Comparison of ENCODE assay signal across 9 cellular contexts in genomic region chr20:21397341-21398108, GRCh38. TPM values are rescaled to one million over a fixed set of nuclear protein-coding genes. Genes with fewer than 3 reads are reported as not detected.
A peak's percentile ranks its signal among the peaks of the same experiment; 100 is the strongest.
DNase-seq lines count a peak whose midpoint lies in the region; ATAC-seq, FAIRE-seq and TF ChIP-seq lines count a peak whose summit lies in the region.
"Had no signal": no experiment of that assay in that cellular context is flagged by ENCODE, and none has a peak within 500 bp of the region (broad histone marks: within the 10 kb centered on the region; RNA-seq: fewer than 3 reads in every experiment).

NKX2-4 (minus strand) TSS chr20:21397526; CDS start chr20:21397399, 127 bp downstream.

- no peaks in the 10 kb centered on the region for H3K36me3 ChIP-seq in GM23338 (ENCODE audit: insufficient read depth)
- no peaks in the 10 kb centered on the region for H3K36me3 ChIP-seq in esophagus (ENCODE audit: control insufficient read depth in 2 of 2, insufficient read depth in 2 of 2, low read length in 1 of 2)
- no peaks in the 10 kb centered on the region for H3K36me3 ChIP-seq in sigmoid colon

- H3K4me2 ChIP-seq in GM23338 = peak within 1 kb of the TSS; percentile 69; the same call in 1 of the 2 replicates

- peaks cover 4% of the 10 kb centered on the region; the same call in 1 of the 3 replicates for H3K36me3 Mint-ChIP-seq in GM23338 (ENCODE audit: low read depth)

- H3K27ac ChIP-seq in GM23338 (ENCODE audit: low read depth) = no peak within 1 kb of the TSS
- no peak within 1 kb of the TSS for H3K27ac ChIP-seq in esophagus (ENCODE audit: low read depth in 2 of 2, low read length in 1 of 2)
- no peak within 1 kb of the TSS for H3K27ac ChIP-seq in sigmoid colon
- H3K27ac ChIP-seq: body of pancreas had no signal

- H3F3A ChIP-seq in GM23338 (replicated peaks; ENCODE audit: low read depth) = no peaks in the 10 kb centered on the region

- intact Hi-C loops in sigmoid colon (cut with DNase I) = loop anchor here (5.0 kb wide), 2 partner anchors 95 to 295 kb away; partner anchors contain the start of gene XRN2

- no peaks in the 10 kb centered on the region for H3K9me2 ChIP-seq in GM23338 (ENCODE audit: insufficient read depth)

- ATAC-seq in GM23338 = peak; percentile 15
- ATAC-seq: body of pancreas had no signal

- DNase-seq in GM23338 (ENCODE audit: low spot score) (peak; percentile 67), NCI-H2171 (lab: John Stamatoyannopoulos, UW) (peak; percentile 71), sigmoid colon (no peak), H54 (ENCODE audit: insufficient read length, low spot score) (no peak), AG08395 (ENCODE audit: low spot score) (no peak)
- no peak for DNase-seq in activated CD4-positive, alpha-beta T cell treated with anti-CD3 and anti-CD28 coated beads, Interleukin-2, amount 50 U/mL, for 1 hour
- DNase-seq: hippocampal formation had no signal

- 12 to 14% methylated on average over 57 of the region's 57 CpGs for WGBS in esophagus, 2 donors
- WGBS in sigmoid colon, 2 donors = 6 to 12% methylated on average over 57 of the region's 57 CpGs

- peak within 1 kb of the TSS; percentile 67 for H3K4me3 Mint-ChIP-seq in GM23338

- H3K9me3 ChIP-seq in esophagus (ENCODE audit: control insufficient read depth in 2 of 2, insufficient read depth in 1 of 2, low read depth in 1 of 2, low read length in 1 of 2) = peaks cover 5 to 14% of the 10 kb centered on the region in 2 donors
- no peaks in the 10 kb centered on the region for H3K9me3 ChIP-seq in sigmoid colon
- H3K9me3 ChIP-seq: body of pancreas had no signal

- H3K4me1 ChIP-seq in GM23338 (ENCODE audit: insufficient read depth) = peaks cover 29% of the 10 kb centered on the region
- H3K4me1 ChIP-seq in esophagus (ENCODE audit: control insufficient read depth in 2 of 2, insufficient read depth in 2 of 2, low read length in 1 of 2) = peaks cover 12 to 15% of the 10 kb centered on the region in 2 donors
- peaks cover 0 to 22% (median 15%) of the 10 kb centered on the region in 4 donors for H3K4me1 ChIP-seq in sigmoid colon

- peaks cover 9% of the 10 kb centered on the region for H3K9me3 Mint-ChIP-seq in GM23338

- H3K79me2 ChIP-seq in GM23338 (replicated peaks; ENCODE audit: insufficient read depth) = no peaks in the 10 kb centered on the region

- no peak for TF ChIP-seq CTCF in GM23338 (conservative IDR thresholded peaks at IDR 0.05; ENCODE audit: low read depth in 2 of 2)
- TF ChIP-seq CTCF in sigmoid colon (IDR thresholded peaks at IDR 0.05) = no peak

- H4K20me1 ChIP-seq in GM23338 (replicated peaks; ENCODE audit: insufficient read depth) = peaks cover 11% of the 10 kb centered on the region; the same call in 1 of the 2 replicates

- TF ChIP-seq POLR2A in sigmoid colon (IDR thresholded peaks at IDR 0.05) = no peak
- no peak for TF ChIP-seq POLR2A in H54 (IDR thresholded peaks at IDR 0.05; ENCODE audit: low read depth, low read length)

- FAIRE-seq in H54 (lab: Jason Lieb, UNC) = no peak

- H2AFZ ChIP-seq in GM23338 = peak within 1 kb of the TSS; percentile 85

- no peak for TF ChIP-seq EP300 in sigmoid colon (IDR thresholded peaks at IDR 0.05)

- no peak within 1 kb of the TSS for H3K27ac Mint-ChIP-seq in GM23338

- H3K27me3 ChIP-seq in GM23338 (ENCODE audit: insufficient read depth) (peaks cover 100% of the 10 kb centered on the region), esophagus (ENCODE audit: control insufficient read depth in 1 of 2, insufficient read depth in 2 of 2, low read length in 2 of 2) (peaks cover 0 to 31% of the 10 kb centered on the region in 2 donors), sigmoid colon (peaks cover 61 to 100% (median 85%) of the 10 kb centered on the region in 3 donors)

- H3K4me3 ChIP-seq in GM23338 (peak within 1 kb of the TSS; percentile 44), esophagus (ENCODE audit: low read depth in 1 of 2, low read length in 2 of 2) (peak within 1 kb of the TSS; percentile 26 to 45), sigmoid colon (peak within 1 kb of the TSS in 3 of 4 donors; percentile 5 to 25 (median 13))
- H3K4me3 ChIP-seq: body of pancreas had no signal

- peaks cover 70% of the 10 kb centered on the region for H3K27me3 Mint-ChIP-seq in GM23338 (ENCODE audit: insufficient read depth, low read depth, poor library complexity)

- H3K4me1 Mint-ChIP-seq in GM23338 = peaks cover 13% of the 10 kb centered on the region

TF ChIP-seq in GM23338, 12 proteins besides CTCF, POLR2A, EP300 and RAD21:
- TF ChIP-seq EZH2 (IDR thresholded peaks at IDR 0.05; ENCODE audit: low read depth, unreplicated experiment) (peak; percentile 78), ETS1 (IDR thresholded peaks at IDR 0.05) (no peak), STAT1 (IDR thresholded peaks at IDR 0.05; ENCODE audit: unreplicated experiment) (no peak), ZNF114 (CRISPR knock-in tag; IDR thresholded peaks at IDR 0.05) (no peak), POLR2AphosphoS5 (IDR thresholded peaks at IDR 0.05; ENCODE audit: low read depth) (no peak), ZNF462 (CRISPR knock-in tag; IDR thresholded peaks at IDR 0.05) (no peak), JUNB (IDR thresholded peaks at IDR 0.05; ENCODE audit: unreplicated experiment) (no peak), EZH2phosphoT487 (IDR thresholded peaks at IDR 0.05; ENCODE audit: unreplicated experiment) (no peak)

RNA-seq across cellular contexts. Expression of gene NKX2-4, which starts in this region (rescaled TPM):
- total RNA-seq in GM23338 (2014; rRNA removed; shearing (Covaris generic)) = 0.35 and 2.1 TPM in 2 replicates
- polyA plus RNA-seq in GM23338 (2016; fragmentation: Nextera tagmentation; extraction: Ambion mirVana) (0.31 and 0.61 TPM in 2 replicates), esophagus (not detected), sigmoid colon (not detected)
- total RNA-seq in sigmoid colon = not detected
- total RNA-seq: body of pancreas had no signal

Comparison
In these comparisons a context has a peak if more than half of its experiments do, and no peak if none do; other contexts are left out.
1. DNase-seq: peak in GM23338 (single experiment) and NCI-H2171 (single experiment); none in sigmoid colon (single experiment), H54 (single experiment), activated CD4-positive, alpha-beta T cell treated with anti-CD3 and anti-CD28 coated beads, Interleukin-2, amount 50 U/mL, for 1 hour (single experiment) and AG08395 (single experiment).
2. Peak in every context shown above with its lines, with median percentiles within 50 percentile points of each other: H3K4me3 ChIP-seq.